In the genomic region with DNA sequence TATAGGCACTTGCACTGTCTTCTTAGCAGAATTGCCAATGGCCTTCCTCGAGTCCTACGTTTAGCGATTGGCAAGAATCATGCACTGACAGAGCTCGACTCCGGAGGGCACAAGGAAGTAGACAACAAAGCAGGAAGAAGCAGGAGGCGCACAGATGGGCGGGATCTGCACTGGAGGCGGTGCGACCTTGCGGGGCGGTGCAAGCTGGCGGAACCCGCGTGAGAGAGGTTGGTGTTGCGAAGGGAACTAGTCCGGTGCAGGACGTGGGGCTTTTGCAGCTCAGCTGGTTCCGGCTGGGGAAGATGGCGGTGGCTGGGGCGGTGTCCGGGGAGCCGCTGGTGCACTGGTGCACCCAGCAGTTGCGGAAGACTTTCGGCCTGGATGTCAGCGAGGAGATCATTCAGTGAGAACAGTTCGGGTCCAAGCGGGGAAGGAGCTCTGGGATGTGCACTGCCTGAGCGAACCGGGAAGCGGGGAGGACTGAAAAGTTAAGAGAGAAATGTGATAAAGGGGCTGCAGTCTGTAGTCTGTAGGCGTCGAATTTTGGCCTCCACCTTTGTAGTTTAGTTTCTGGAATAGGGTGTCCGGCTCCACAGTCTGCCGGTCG, we compare ENCODE assay signal across 8 cellular contexts. TPM values are rescaled to one million over a fixed set of nuclear protein-coding genes. Genes with fewer than 3 reads are reported as not detected.
DNase-seq lines count a peak whose midpoint lies in the region; ATAC-seq, FAIRE-seq and TF ChIP-seq lines count a peak whose summit lies in the region.

TSS of gene TRIP4 (plus strand) at position 275 of the 607 bp plus-strand sequence. CDS start at position 303, 28 bp downstream.

- peak; percentile 95 for TF ChIP-seq POLR2A in H54 (IDR thresholded peaks at IDR 0.05; ENCODE audit: low read depth, low read length)

- peaks cover 2% of the 10 kb centered on the region for H3K27me3 Mint-ChIP-seq in neural progenitor cell (ENCODE audit: insufficient read depth, low read depth)

- no peaks in the 10 kb centered on the region for H3K9me2 ChIP-seq in Loucy (replicated peaks; ENCODE audit: low read depth, low read length)

- H3K4me3 Mint-ChIP-seq in neural progenitor cell, result peak within 1 kb of the TSS; percentile 98

- H3K4me2 ChIP-seq in Loucy (ENCODE audit: low read depth, low read length, poor library complexity, severe bottlenecking), result peak within 1 kb of the TSS; percentile 70
- peak within 1 kb of the TSS; percentile 86 for H3K4me2 ChIP-seq in neural progenitor cell

- H3K9ac ChIP-seq in Loucy (ENCODE audit: low read depth, low read length, poor library complexity, severe bottlenecking) (peak within 1 kb of the TSS; percentile 79), neural progenitor cell (peak within 1 kb of the TSS; percentile 73)

- no peaks in the 10 kb centered on the region for H3K36me3 Mint-ChIP-seq in neural progenitor cell

- H2AFZ ChIP-seq in Loucy (ENCODE audit: low read length), result peak within 1 kb of the TSS; percentile 91
- H2AFZ ChIP-seq in neural progenitor cell (replicated peaks), result peak within 1 kb of the TSS; percentile 96

- no peaks in the 10 kb centered on the region for H4K20me1 ChIP-seq in Loucy (ENCODE audit: insufficient read depth, low read length, poor library complexity, severe bottlenecking)
- no peaks in the 10 kb centered on the region for H4K20me1 ChIP-seq in neural progenitor cell (ENCODE audit: low read depth)

- peak; percentile 98 for ATAC-seq in foreskin keratinocyte

- H3K4me3 ChIP-seq in Loucy (ENCODE audit: low read length, poor library complexity, severe bottlenecking) (peak within 1 kb of the TSS; percentile 94), neural progenitor cell (peak within 1 kb of the TSS; percentile 90)

- peak within 1 kb of the TSS; percentile 89 for H3K27ac Mint-ChIP-seq in neural progenitor cell

- H3K27me3 ChIP-seq in Loucy (ENCODE audit: insufficient read depth, low read length, poor library complexity, severe bottlenecking) (no peaks in the 10 kb centered on the region), foreskin keratinocyte (no peaks in the 10 kb centered on the region), neural progenitor cell (no peaks in the 10 kb centered on the region)

- H3F3A ChIP-seq in Loucy (ENCODE audit: low read depth) (no peaks in the 10 kb centered on the region), neural progenitor cell (ENCODE audit: low read depth) (no peaks in the 10 kb centered on the region)

- peaks cover 18% of the 10 kb centered on the region for H3K4me1 Mint-ChIP-seq in neural progenitor cell

- H3K4me1 ChIP-seq in Loucy (ENCODE audit: insufficient read depth, low read length, poor library complexity, severe bottlenecking) (peaks cover 17% of the 10 kb centered on the region), foreskin keratinocyte (peaks cover 7% of the 10 kb centered on the region), neural progenitor cell (peaks cover 5% of the 10 kb centered on the region)

- FAIRE-seq in H54 (lab: Jason Lieb, UNC), result no peak

- H3K9me3 ChIP-seq in Loucy (ENCODE audit: insufficient read depth, low read depth, low read length), result no peaks in the 10 kb centered on the region
- H3K9me3 ChIP-seq in neural progenitor cell (ENCODE audit: low read depth), result no peaks in the 10 kb centered on the region

- no peaks in the 10 kb centered on the region for H3K36me3 ChIP-seq in Loucy (ENCODE audit: insufficient read depth, low read length)
- H3K36me3 ChIP-seq in neural progenitor cell, result no peaks in the 10 kb centered on the region

- H3K27ac ChIP-seq in foreskin keratinocyte, result peak within 1 kb of the TSS; percentile 42
- H3K27ac ChIP-seq in neural progenitor cell, result peak within 1 kb of the TSS; percentile 4

- peaks cover 30% of the 10 kb centered on the region for H3K79me2 ChIP-seq in Loucy (ENCODE audit: insufficient read depth, low read length)
- peaks cover 33% of the 10 kb centered on the region for H3K79me2 ChIP-seq in neural progenitor cell (ENCODE audit: low read depth)

- TF ChIP-seq CTCF in Loucy (conservative IDR thresholded peaks at IDR 0.05; ENCODE audit: low read length) (no peak), foreskin keratinocyte (conservative IDR thresholded peaks at IDR 0.05) (peak; percentile 48), neural progenitor cell (IDR thresholded peaks at IDR 0.05) (peak; percentile 7)

- no peaks in the 10 kb centered on the region for H3K9me3 Mint-ChIP-seq in neural progenitor cell

- DNase-seq in ELF-1 (ENCODE audit: low read depth, low spot score) (peak; percentile 98), H54 (ENCODE audit: insufficient read length, low spot score) (peak; percentile 44), SIG-M5 treated with dmso at 0.1 percent for 504 hours (lab: John Stamatoyannopoulos, UW; ENCODE audit: unreplicated experiment) (peak; percentile 98), activated gamma-delta T cell treated with Interleukin-2 at 50 U/mL for 16 hours (peak; percentile 96), foreskin keratinocyte (peak; percentile 89 to 95), neural progenitor cell (ENCODE audit: low spot score) (peak; percentile 93), stromal cell of bone marrow (ENCODE audit: low read depth) (peak; percentile 94)

RNA-seq across cellular contexts. Expression of gene TRIP4, which starts in this region (rescaled TPM):
- total RNA-seq in foreskin keratinocyte (20.9 and 22.6 TPM in 2 replicates), neural progenitor cell (ENCODE audit: low replicate concordance) (10.9 and 17.3 TPM in 2 replicates)
- polyA plus RNA-seq in foreskin keratinocyte, result 21.1 and 22.2 TPM in 2 replicates

Comparison
In these comparisons a context has a peak if more than half of its experiments do, and no peak if none do; other contexts are left out.
1. Peak in every context shown above with its lines: DNase-seq, ATAC-seq, H3K4me3 ChIP-seq and H3K27ac ChIP-seq.
2. DNase-seq: peak in every context shown above with its lines; median percentile 98 in ELF-1; 98 in SIG-M5 treated with dmso at 0.1 percent for 504 hours; 96 in activated gamma-delta T cell treated with Interleukin-2 at 50 U/mL for 16 hours; 94 in stromal cell of bone marrow; 93 in neural progenitor cell; 92 in foreskin keratinocyte; 44 in H54.